ENCODE assay signal across 8 cellular contexts in genomic region chr3:194633349-194634004, GRCh38. TPM values are rescaled to one million over a fixed set of nuclear protein-coding genes. Genes with fewer than 3 reads are reported as not detected.
DNase-seq lines count a peak whose midpoint lies in the region; ATAC-seq, FAIRE-seq and TF ChIP-seq lines count a peak whose summit lies in the region.

TSS of gene TMEM44 (minus strand) at chr3:194633419. CDS start at chr3:194633215, 204 bp downstream.

- peak within 1 kb of the TSS; percentile 19 to 41 for H3K9ac ChIP-seq in kidney (ENCODE audit: low read length in 2 of 2)

- ATAC-seq in GM18867 (IDR thresholded peaks at IDR 0.05; ENCODE audit: unreplicated experiment) (peak; percentile 87), HG03095 (IDR thresholded peaks at IDR 0.05; ENCODE audit: unreplicated experiment) (peak; percentile 73)

- intact Hi-C loops in kidney (cut with DNase I): no loop called here

- TF ChIP-seq CTCF in AG04449 (IDR thresholded peaks at IDR 0.05; ENCODE audit: insufficient read depth, low read length, missing control alignments) (peak; percentile 74), WERI-Rb-1 (IDR thresholded peaks at IDR 0.05; ENCODE audit: low read depth, low read length) (peak; percentile 63), kidney (IDR thresholded peaks at IDR 0.05; ENCODE audit: borderline replicate concordance, extremely low read depth, insufficient read depth) (peak; percentile 21)

- no peaks in the 10 kb centered on the region for H3K36me3 ChIP-seq in WERI-Rb-1
- no peaks in the 10 kb centered on the region for H3K36me3 ChIP-seq in kidney (ENCODE audit: control insufficient read depth in 1 of 2, insufficient read depth in 2 of 2, low read length in 2 of 2)

- H3K27ac ChIP-seq in WERI-Rb-1: peak within 1 kb of the TSS; percentile 54
- H3K27ac ChIP-seq in kidney (ENCODE audit: low read depth in 2 of 2, low read length in 2 of 2): peak within 1 kb of the TSS; percentile 39 to 53

- CTCF ChIA-PET in AG04449 (lab: Yijun Ruan, JAX): interaction anchor here (0.6 to 2.5 kb wide), 29 partner anchors 9 to 300 kb away, joined by 3 to 12 read pairs (median 4); partner anchors contain the start of gene LSG1

- FAIRE-seq in kidney (lab: Jason Lieb, UNC): no peak

- no peaks in the 10 kb centered on the region for H3K9me3 ChIP-seq in WERI-Rb-1 (ENCODE audit: severe bottlenecking)
- H3K9me3 ChIP-seq in kidney (ENCODE audit: control insufficient read depth in 1 of 2, low read length in 2 of 2): no peaks in the 10 kb centered on the region

- H3K4me3 ChIP-seq in AG04449 (ENCODE audit: low read depth, low read length): peak within 1 kb of the TSS; percentile 73
- peak within 1 kb of the TSS; percentile 59 for H3K4me3 ChIP-seq in WERI-Rb-1 (ENCODE audit: low read depth, low read length)
- H3K4me3 ChIP-seq in kidney (ENCODE audit: low read length in 2 of 2): peak within 1 kb of the TSS; percentile 69 to 76

- H3K27me3 ChIP-seq in WERI-Rb-1 (ENCODE audit: insufficient read depth, low read depth, severe bottlenecking): no peaks in the 10 kb centered on the region

- POLR2A ChIA-PET in AG04449 (lab: Yijun Ruan, JAX): no interaction called here

- DNase-seq in AG04449 (ENCODE audit: low read depth, low spot score) (no peak), NCI-H2171 (lab: John Stamatoyannopoulos, UW) (peak; percentile 46), WERI-Rb-1 (peak; percentile 70), cerebellar cortex (ENCODE audit: low spot score) (peak; percentile 42), kidney (peak; percentile 91)
- peak; percentile 18 to 49 for DNase-seq in stimulated activated CD4-positive, alpha-beta T cell treated with anti-CD3 and anti-CD28 coated beads, Interleukin-1b, Interleukin-23, amount 100 ng/mL, for 4 hours (ENCODE audit: low read depth in 2 of 2)

- H3K4me1 ChIP-seq in kidney (ENCODE audit: control insufficient read depth in 1 of 2, insufficient read depth in 1 of 2, low read depth in 1 of 2, low read length in 2 of 2): peaks cover 0 to 3% of the 10 kb centered on the region in 2 donors

RNA-seq across cellular contexts. Expression of gene TMEM44, which starts in this region (rescaled TPM):
- 15.7 TPM for total RNA-seq in kidney
- 7.0 TPM for polyA plus RNA-seq in kidney (ENCODE audit: insufficient read depth, low read depth, low replicate concordance)

Comparison
In these comparisons a context has a peak if more than half of its experiments do, and no peak if none do; other contexts are left out.
1. CTCF ChIP-seq: peak in every context shown above with its lines; median percentile 74 in AG04449; 63 in WERI-Rb-1; 21 in kidney.